ENCODE assay signal across 8 cellular contexts in the genomic region with DNA sequence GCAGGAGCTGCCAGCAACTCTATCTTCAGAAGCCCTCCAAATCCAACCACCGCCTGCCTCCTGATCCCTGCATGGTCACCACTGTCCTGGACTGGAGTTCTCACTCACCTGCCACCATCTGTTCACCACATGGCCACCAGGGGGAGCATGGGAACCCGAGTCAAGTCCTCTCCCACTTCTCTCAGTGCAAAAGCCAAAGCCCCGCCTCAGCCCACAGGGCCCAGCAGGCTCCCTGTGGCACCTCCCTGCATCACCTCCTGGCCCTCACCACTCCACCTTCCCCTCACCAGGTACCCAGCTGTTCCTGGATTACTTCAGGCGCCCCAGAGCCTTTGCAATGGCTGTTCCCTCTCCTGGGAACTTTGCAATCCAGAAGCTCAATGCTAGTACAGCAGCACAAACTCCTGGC. TPM values are rescaled to one million over a fixed set of nuclear protein-coding genes. Genes with fewer than 3 reads are reported as not detected.
DNase-seq lines count a peak whose midpoint lies in the region; ATAC-seq and TF ChIP-seq lines count a peak whose summit lies in the region.

No MANE protein-coding gene starts in this region.

- ATAC-seq in GM21528 (IDR thresholded peaks at IDR 0.05; ENCODE audit: low FRiP score, unreplicated experiment), result no peak

- no peak overlapping the region for H3K9ac ChIP-seq in Karpas-422 (ENCODE audit: low read length)

- POLR2A ChIA-PET in RWPE1 (lab: Yijun Ruan, JAX; ENCODE audit: low non-redundant PET), result no interaction called here

- H3K36me3 ChIP-seq in Karpas-422 (ENCODE audit: insufficient read depth, low read length), result peaks cover 28% of the 10 kb centered on the region
- H3K36me3 ChIP-seq in ovary, result no peaks in the 10 kb centered on the region
- H3K36me3 ChIP-seq in tibial nerve, result peaks cover 10 to 86% (median 10%) of the 10 kb centered on the region in 3 donors

- intact Hi-C loops in ovary (cut with DNase I), result loop anchor here in 1 of 4 donors (10.0 kb wide), 1 partner anchor 102 kb away; no protein-coding TSS in a partner anchor

- no peaks in the 10 kb centered on the region for H3K27me3 ChIP-seq in Karpas-422 (ENCODE audit: low read length)
- H3K27me3 ChIP-seq in ovary, result no peaks in the 10 kb centered on the region
- H3K27me3 ChIP-seq in tibial nerve, result no peaks in the 10 kb centered on the region

- H3K27ac ChIP-seq in Karpas-422 (ENCODE audit: low read length), result no peak overlapping the region
- H3K27ac ChIP-seq in RWPE1, result peak overlapping the region; percentile 40
- H3K27ac ChIP-seq in ovary, result no peak overlapping the region
- H3K27ac ChIP-seq in tibial nerve, result no peak overlapping the region

- TF ChIP-seq POLR2A in ovary (IDR thresholded peaks at IDR 0.05), result no peak
- TF ChIP-seq POLR2A in tibial nerve (IDR thresholded peaks at IDR 0.05), result no peak

- H3K4me3 ChIP-seq in Karpas-422 (ENCODE audit: low read length), result no peak overlapping the region
- no peak overlapping the region for H3K4me3 ChIP-seq in fibroblast of villous mesenchyme (ENCODE audit: low read depth, low read length)
- no peak overlapping the region for H3K4me3 ChIP-seq in ovary
- no peak overlapping the region for H3K4me3 ChIP-seq in tibial nerve

- peak; percentile 88 for DNase-seq in DMS53 (lab: John Stamatoyannopoulos, UW)
- peak; percentile 95 for DNase-seq in Karpas-422
- peak; percentile 75 for DNase-seq in RWPE1 (ENCODE audit: low spot score)
- peak; percentile 73 to 75 for DNase-seq in activated T-helper 1 cell treated with anti-CD3 and anti-CD28 coated beads, Interleukin-2, amount 50 U/mL, for 16 hours (ENCODE audit: low read depth in 1 of 2, low spot score in 1 of 2)
- DNase-seq in fibroblast of villous mesenchyme (ENCODE audit: low read depth), result peak; percentile 70
- peak; percentile 70 to 86 (median 80) for DNase-seq in ovary
- peak; percentile 70 to 88 for DNase-seq in tibial nerve (ENCODE audit: low spot score in 2 of 2)

- H3K9me3 ChIP-seq in Karpas-422 (ENCODE audit: low read length) (no peaks in the 10 kb centered on the region), ovary (no peaks in the 10 kb centered on the region), tibial nerve (no peaks in the 10 kb centered on the region)

- H3K9me2 ChIP-seq in Karpas-422 (replicated peaks; ENCODE audit: insufficient read depth, low read length), result no peaks in the 10 kb centered on the region

- no peak for TF ChIP-seq EP300 in ovary (IDR thresholded peaks at IDR 0.05)
- TF ChIP-seq EP300 in tibial nerve (IDR thresholded peaks at IDR 0.05), result no peak

- H3K4me2 ChIP-seq in Karpas-422 (ENCODE audit: low read depth, low read length, poor library complexity, severe bottlenecking), result no peak overlapping the region

- no peak overlapping the region for H2AFZ ChIP-seq in Karpas-422 (ENCODE audit: low read length)

- H4K20me1 ChIP-seq in Karpas-422 (ENCODE audit: insufficient read depth, low read depth, low read length), result no peaks in the 10 kb centered on the region

- CTCF ChIA-PET in RWPE1 (lab: Yijun Ruan, JAX), result interaction anchor here (0.6 to 1.4 kb wide), 4 partner anchors 37 to 221 kb away, joined by 3 to 6 read pairs (median 6); no protein-coding TSS in a partner anchor

- WGBS in ovary, 3 donors, result 19 to 28% (median 26%) methylated on average over 4 of the region's 4 CpGs
- 8 to 27% methylated on average over 4 of the region's 4 CpGs for WGBS in tibial nerve, 2 donors

- H3K4me1 ChIP-seq in Karpas-422 (ENCODE audit: low read length) (peaks cover 6% of the 10 kb centered on the region), ovary (ENCODE audit: insufficient read depth) (no peaks in the 10 kb centered on the region), tibial nerve (peaks cover 0 to 28% (median 2%) of the 10 kb centered on the region in 4 donors)

- peaks cover 23% of the 10 kb centered on the region for H3K79me2 ChIP-seq in Karpas-422 (ENCODE audit: low read length)

- peak; percentile 84 for TF ChIP-seq CTCF in RWPE1 (conservative IDR thresholded peaks at IDR 0.05; ENCODE audit: low read depth)
- TF ChIP-seq CTCF in fibroblast of villous mesenchyme (IDR thresholded peaks at IDR 0.05; ENCODE audit: insufficient read depth, low read depth, low read length), result peak; percentile 91
- peak; percentile 60 to 81 (median 70) for TF ChIP-seq CTCF in ovary (IDR thresholded peaks at IDR 0.05)
- TF ChIP-seq CTCF in tibial nerve (IDR thresholded peaks at IDR 0.05), result peak; percentile 76 to 86 (median 79)

RNA-seq across cellular contexts. Expression of a gene that starts 5.3 kb away (rescaled TPM):
- total RNA-seq in Karpas-422 (2014; rRNA removed; shearing (Covaris generic); ENCODE audit: low replicate concordance), result 62.2 and 90.8 TPM in 2 replicates
- total RNA-seq in fibroblast of villous mesenchyme (45.7 and 50.1 TPM in 2 replicates), ovary (100 to 1,000 TPM in 1 of 7 donors, 10 to 100 TPM in 6; 63.7 to 147 (median 89.7) TPM), tibial nerve (100 to 1,000 TPM; 117 to 180 (median 160) TPM)
- 10 to 100 TPM; 72.8 to 92.7 TPM for polyA plus RNA-seq in ovary

RNA-seq across cellular contexts. Expression of a gene that starts 9.8 kb away (rescaled TPM):
- 13.3 and 16.5 TPM in 2 replicates for total RNA-seq in Karpas-422 (2014; rRNA removed; shearing (Covaris generic); ENCODE audit: low replicate concordance)
- total RNA-seq in fibroblast of villous mesenchyme (6.8 and 7.3 TPM in 2 replicates), ovary (10 to 100 TPM; 10.5 to 15.1 (median 11.9) TPM), tibial nerve (10 to 100 TPM in 3 of 4 donors, 1 to 10 TPM in 1; 7.9 to 19.8 (median 16.8) TPM)
- polyA plus RNA-seq in ovary, result 10 to 100 TPM in 1 of 2 donors, 1 to 10 TPM in 1; 2.8 to 16.3 TPM

RNA-seq across cellular contexts. Expression of a gene that starts 9.8 kb away (rescaled TPM):
- total RNA-seq in Karpas-422 (2014; rRNA removed; shearing (Covaris generic); ENCODE audit: low replicate concordance), result 77.2 and 94.3 TPM in 2 replicates
- 22.9 and 25.8 TPM in 2 replicates for total RNA-seq in fibroblast of villous mesenchyme
- total RNA-seq in ovary, result 10 to 100 TPM; 17.8 to 63.7 (median 49.8) TPM
- 10 to 100 TPM; 23.5 to 35.0 TPM for polyA plus RNA-seq in ovary
- total RNA-seq in tibial nerve, result 10 to 100 TPM; 48.5 to 89.4 (median 58.5) TPM

RNA-seq across cellular contexts. Expression of a gene that starts 11.4 kb away (rescaled TPM):
- not detected in 2 replicates for total RNA-seq in Karpas-422 (2014; rRNA removed; shearing (Covaris generic); ENCODE audit: low replicate concordance)
- not detected in 2 replicates for total RNA-seq in fibroblast of villous mesenchyme
- not detected for total RNA-seq in ovary
- not detected for polyA plus RNA-seq in ovary
- not detected for total RNA-seq in tibial nerve

RNA-seq across cellular contexts. Expression of a gene that starts 20.0 kb away (rescaled TPM):
- 2.1 and 12.8 TPM in 2 replicates for total RNA-seq in Karpas-422 (2014; rRNA removed; shearing (Covaris generic); ENCODE audit: low replicate concordance)
- total RNA-seq in fibroblast of villous mesenchyme (7.3 and 15.1 TPM in 2 replicates), ovary (10 to 100 TPM in 1 of 7 donors, 1 to 10 TPM in 6; 3.5 to 14.8 (median 5.2) TPM), tibial nerve (1 to 10 TPM; 1.2 to 7.5 (median 5.7) TPM)
- 1 to 10 TPM in 1 of 2 donors, under 1 TPM in 1; 0.37 to 6.8 TPM for polyA plus RNA-seq in ovary
